8 cellular contexts compared by ENCODE assay signal in the genomic region with DNA sequence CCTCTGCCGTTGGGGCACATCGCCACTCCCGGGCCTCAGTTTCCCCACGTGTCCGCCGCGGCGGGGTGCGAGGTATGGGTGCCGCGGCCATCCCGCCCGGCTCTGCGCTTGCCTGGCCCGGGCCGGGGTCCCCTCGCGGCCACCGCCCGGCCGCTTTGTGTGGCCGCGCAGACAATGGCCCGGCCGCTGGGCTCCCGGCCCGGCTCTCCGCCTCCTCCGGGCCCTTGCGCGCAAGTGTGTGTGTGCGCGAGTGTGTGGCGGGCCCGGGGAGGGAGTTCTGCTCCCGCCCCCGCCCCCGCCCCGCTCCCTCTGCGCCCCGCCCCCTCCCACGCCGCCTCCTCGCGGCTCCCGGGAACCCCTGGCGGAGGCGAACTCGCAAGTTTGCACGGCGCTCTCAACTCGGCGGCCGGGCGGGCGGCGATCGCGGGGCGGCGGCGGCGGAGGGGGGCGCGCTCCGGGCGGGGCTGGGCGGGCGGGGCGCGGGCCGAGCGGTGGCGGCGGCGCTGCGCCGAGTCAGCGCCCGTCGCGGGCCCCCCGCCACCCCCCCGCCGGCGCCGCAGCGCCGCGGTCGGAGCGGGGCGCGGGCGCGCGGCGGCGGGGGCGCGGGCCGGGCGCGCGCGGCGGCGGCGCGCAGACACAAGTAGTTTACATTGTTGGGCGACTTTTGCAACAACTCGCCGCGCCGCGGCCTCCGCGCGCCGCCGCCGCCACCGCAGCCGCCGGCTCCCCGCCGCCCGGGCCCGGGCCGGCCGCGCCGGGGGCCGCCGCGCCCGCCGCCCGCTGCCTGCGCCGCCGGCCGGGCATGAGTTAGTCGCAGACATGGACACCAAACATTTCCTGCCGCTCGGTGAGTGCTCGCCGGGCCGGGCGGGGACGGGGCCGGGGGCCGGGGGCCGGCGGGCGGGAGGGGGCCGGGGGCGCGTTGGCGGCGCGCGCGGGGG. TPM values are rescaled to one million over a fixed set of nuclear protein-coding genes. Genes with fewer than 3 reads are reported as not detected.
DNase-seq lines count a peak whose midpoint lies in the region; ATAC-seq, FAIRE-seq and TF ChIP-seq lines count a peak whose summit lies in the region.

TSS of gene RXRA (plus strand) at position 643 of the 941 bp plus-strand sequence. CDS start at position 820, 177 bp downstream.

- H3K4me1 Mint-ChIP-seq in astrocyte (ENCODE audit: low read depth, unreplicated experiment) (peaks cover 37% of the 10 kb centered on the region), progenitor cell of endocrine pancreas (ENCODE audit: low read depth) (peaks cover 41% of the 10 kb centered on the region)

- H3K4me3 Mint-ChIP-seq in astrocyte (ENCODE audit: unreplicated experiment), result peak within 1 kb of the TSS; percentile 89
- H3K4me3 Mint-ChIP-seq in progenitor cell of endocrine pancreas (ENCODE audit: low read depth), result peak within 1 kb of the TSS; percentile 77

- peak within 1 kb of the TSS; percentile 93 for H3K4me2 ChIP-seq in KMS-11
- H3K4me2 ChIP-seq in astrocyte (ENCODE audit: low read length), result peak within 1 kb of the TSS; percentile 100

- H3K27ac ChIP-seq in KMS-11, result no peak within 1 kb of the TSS; the same call in 1 of the 2 replicates
- peak within 1 kb of the TSS; percentile 87 for H3K27ac ChIP-seq in astrocyte (ENCODE audit: low read depth, low read length)
- peak within 1 kb of the TSS; percentile 98 for H3K27ac ChIP-seq in vagina

- no peaks in the 10 kb centered on the region for H3K9me3 Mint-ChIP-seq in astrocyte (ENCODE audit: unreplicated experiment)
- H3K9me3 Mint-ChIP-seq in progenitor cell of endocrine pancreas (ENCODE audit: low read depth), result no peaks in the 10 kb centered on the region

- H3K27me3 ChIP-seq in KMS-11 (ENCODE audit: insufficient read depth, low read depth) (peaks cover 3% of the 10 kb centered on the region; the same call in 1 of the 2 replicates), astrocyte (ENCODE audit: insufficient read depth, low read length) (no peaks in the 10 kb centered on the region), vagina (no peaks in the 10 kb centered on the region)

- ATAC-seq in left ventricle myocardium superior (peak; percentile 71), HG02763 (IDR thresholded peaks at IDR 0.05; ENCODE audit: unreplicated experiment) (no peak)

- H3K4me3 ChIP-seq in KMS-11 (IDR thresholded peaks at IDR 0.05; ENCODE audit: insufficient read depth, low read depth, low read length), result no peak within 1 kb of the TSS
- peak within 1 kb of the TSS; percentile 73 for H3K4me3 ChIP-seq in astrocyte (ENCODE audit: insufficient read depth, low read depth, low read length)
- peak within 1 kb of the TSS; percentile 77 to 96 for H3K4me3 ChIP-seq in vagina

- no peak for FAIRE-seq in astrocyte (lab: Jason Lieb, UNC)

- H3K79me2 ChIP-seq in KMS-11 (ENCODE audit: insufficient read depth, low read depth) (peaks cover 41% of the 10 kb centered on the region; the same call in 1 of the 2 replicates), astrocyte (ENCODE audit: insufficient read depth, low read length) (peaks cover 43% of the 10 kb centered on the region)

- H3K27ac Mint-ChIP-seq in astrocyte (ENCODE audit: unreplicated experiment) (no peak within 1 kb of the TSS), progenitor cell of endocrine pancreas (peak within 1 kb of the TSS; percentile 93)

- H3K9ac ChIP-seq in KMS-11 (peak within 1 kb of the TSS; percentile 70; the same call in 1 of the 2 replicates), astrocyte (ENCODE audit: low read length) (peak within 1 kb of the TSS; percentile 93)

- H2AFZ ChIP-seq in KMS-11 (ENCODE audit: low read depth) (peak within 1 kb of the TSS; percentile 90), astrocyte (ENCODE audit: low read depth, low read length) (peak within 1 kb of the TSS; percentile 90)

- H4K20me1 ChIP-seq in KMS-11 (ENCODE audit: insufficient read depth), result no peaks in the 10 kb centered on the region
- H4K20me1 ChIP-seq in astrocyte (ENCODE audit: insufficient read depth, low read length), result peaks cover 42% of the 10 kb centered on the region

- intact Hi-C loops in left ventricle myocardium superior (cut with micrococcal nuclease) (no loop called here), vagina (cut with DNase I) (loop anchor here (5.0 kb wide), 2 partner anchors 106 to 154 kb away; no protein-coding TSS in a partner anchor)

- H3K36me3 Mint-ChIP-seq in astrocyte (ENCODE audit: low read depth, unreplicated experiment) (peaks cover 1% of the 10 kb centered on the region), progenitor cell of endocrine pancreas (ENCODE audit: insufficient read depth) (no peaks in the 10 kb centered on the region)

- DNase-seq in Daoy (ENCODE audit: low read depth) (peak; percentile 91), T-helper 1 cell (peak in 4 of 5 donors; percentile 64 to 77 (median 66)), astrocyte (ENCODE audit: low read depth) (peak; percentile 77), left ventricle myocardium superior (peak; percentile 93), progenitor cell of endocrine pancreas (ENCODE audit: low spot score, unreplicated experiment) (peak; percentile 82), vagina (ENCODE audit: extremely low spot score in 2 of 2) (no peak)

- TF ChIP-seq POLR2A in vagina (IDR thresholded peaks at IDR 0.05), result peak in 1 of 2 donors; percentile 88

- H3K27me3 Mint-ChIP-seq in astrocyte (ENCODE audit: low read depth, unreplicated experiment) (no peaks in the 10 kb centered on the region), progenitor cell of endocrine pancreas (peaks cover 11% of the 10 kb centered on the region)

- H3K36me3 ChIP-seq in KMS-11 (ENCODE audit: insufficient read depth) (no peaks in the 10 kb centered on the region), astrocyte (ENCODE audit: insufficient read depth, low read length) (no peaks in the 10 kb centered on the region), vagina (no peaks in the 10 kb centered on the region)

- no peaks in the 10 kb centered on the region for H3K9me3 ChIP-seq in astrocyte (ENCODE audit: insufficient read depth, low read depth, low read length)
- no peaks in the 10 kb centered on the region for H3K9me3 ChIP-seq in vagina

- peaks cover 37% of the 10 kb centered on the region for H3K4me1 ChIP-seq in KMS-11 (ENCODE audit: low read depth, poor library complexity, severe bottlenecking)
- H3K4me1 ChIP-seq in astrocyte (ENCODE audit: insufficient read depth, low read length), result peaks cover 44% of the 10 kb centered on the region
- peaks cover 58% of the 10 kb centered on the region for H3K4me1 ChIP-seq in vagina

- TF ChIP-seq CTCF in KMS-11 (conservative IDR thresholded peaks at IDR 0.05; ENCODE audit: low read depth, low read length) (no peak), astrocyte (IDR thresholded peaks at IDR 0.05; ENCODE audit: insufficient read depth, low read depth, low read length) (no peak), progenitor cell of endocrine pancreas (IDR thresholded peaks at IDR 0.05; ENCODE audit: unreplicated experiment) (peak; percentile 33), vagina (IDR thresholded peaks at IDR 0.05) (no peak)

RNA-seq across cellular contexts. Expression of gene RXRA, which starts in this region (rescaled TPM):
- total RNA-seq in Daoy (2014; rRNA removed; shearing (Covaris generic)), result 14.1 and 14.9 TPM in 2 replicates
- 33.4 and 33.7 TPM in 2 replicates for total RNA-seq in astrocyte
- 90.8 TPM for total RNA-seq in left ventricle myocardium superior
- 58.4 and 64.8 TPM in 2 replicates for total RNA-seq in progenitor cell of endocrine pancreas
- total RNA-seq in vagina, result 49.4 TPM

Comparison
In these comparisons a context has a peak if more than half of its experiments do, and no peak if none do; other contexts are left out.
1. DNase-seq: peak in Daoy (single experiment), T-helper 1 cell (4 of 5), astrocyte (single experiment), left ventricle myocardium superior (single experiment) and progenitor cell of endocrine pancreas (single experiment); none in vagina (0 of 2).